17 cellular contexts compared by ENCODE assay signal in genomic region chr16:524274-525011, GRCh38. TPM values are rescaled to one million over a fixed set of nuclear protein-coding genes. Genes with fewer than 3 reads are reported as not detected.
DNase-seq lines count a peak whose midpoint lies in the region; ATAC-seq, FAIRE-seq and TF ChIP-seq lines count a peak whose summit lies in the region.
"Had no signal": no experiment of that assay in that cellular context is flagged by ENCODE, and none has a peak within 500 bp of the region (broad histone marks: within the 10 kb centered on the region; RNA-seq: fewer than 3 reads in every experiment).

No MANE protein-coding gene starts in this region.

- POLR2A ChIA-PET in RWPE1 (lab: Yijun Ruan, JAX; ENCODE audit: low non-redundant PET): no interaction called here
- POLR2A ChIA-PET in H1 (lab: Charles Lee; ENCODE audit: partially characterized antibody): interaction anchor here (0.8 to 1.5 kb wide), 5 partner anchors 9 to 166 kb away, joined by 3 to 6 read pairs (median 4); partner anchors contain the start of genes NME4 and WDR24

- TF ChIP-seq EP300 in H1 (IDR thresholded peaks at IDR 0.05; ENCODE audit: borderline replicate concordance in 1 of 2, low read depth in 2 of 2, low read length in 2 of 2): no peak

- no peak for TF ChIP-seq RAD21 in H1 (IDR thresholded peaks at IDR 0.05 in 1 of 2, conservative IDR thresholded peaks at IDR 0.05 in 1 of 2; ENCODE audit: low read depth in 2 of 2, low read length in 2 of 2)

- no peak overlapping the region for H2AK5ac ChIP-seq in H1 (ENCODE audit: low read depth, low read length)

- H4K91ac ChIP-seq in H1 (replicated peaks; ENCODE audit: insufficient read length, low read length): no peak overlapping the region

- no peak for ATAC-seq in activated naive CD4-positive, alpha-beta T cell treated with anti-CD3 and anti-CD28 coated beads, Interleukin-2, amount 50 U/mL, for 72 hours
- ATAC-seq in GM21737 (IDR thresholded peaks at IDR 0.05; ENCODE audit: unreplicated experiment): no peak
- ATAC-seq: HCT116 had no signal

- no peak for FAIRE-seq in H1 (lab: Jason Lieb, UNC)
- FAIRE-seq: small intestine had no signal

- WGBS in H1 (ENCODE audit: extremely low coverage in 1 of 2, insufficient coverage in 1 of 2, insufficient read length in 1 of 2, insufficient replicate concordance in 2 of 2, low coverage in 1 of 2, low lambda C conversion rate in 2 of 2, missing lambda C conversion rate in 1 of 2), 2 experiments: 94% methylated on average over 21 of the region's 23 CpGs; no CpG with 5 or more reads in 1 of the 2 experiments
- 97% methylated on average over 23 of the region's 23 CpGs for WGBS in smooth muscle cell (ENCODE audit: low lambda C conversion rate)

- H3K27ac ChIP-seq in RWPE1 (peak overlapping the region; percentile 96), H1 (ENCODE audit: low read depth, low read length) (no peak overlapping the region), smooth muscle cell (ENCODE audit: low read depth) (peak overlapping the region; percentile 99)
- H3K27ac ChIP-seq: WERI-Rb-1 had no signal

- no peak overlapping the region for H2BK120ac ChIP-seq in H1 (replicated peaks; ENCODE audit: low read depth, low read length)

- H3K4me2 ChIP-seq in H1 (ENCODE audit: insufficient read depth in 1 of 2, low read depth in 2 of 2, low read length in 2 of 2) (no peak overlapping the region; a peak in 1 of 4 replicates), smooth muscle cell (no peak overlapping the region)

- H3K4me3 ChIP-seq in H1 (ENCODE audit: extremely low read depth in 1 of 4, insufficient read depth in 2 of 4, low read depth in 3 of 4, low read length in 4 of 4): no peak overlapping the region
- H3K4me3 ChIP-seq in smooth muscle cell: no peak overlapping the region

- DNase-seq in activated naive CD4-positive, alpha-beta T cell treated with anti-CD3 and anti-CD28 coated beads, Interleukin-2, amount 50 U/mL, for 72 hours (ENCODE audit: low spot score in 2 of 2): no peak
- DNase-seq in activated naive CD4-positive, alpha-beta T cell (lab: John Stamatoyannopoulos, UW): no peak
- DNase-seq in RWPE1 (ENCODE audit: low spot score) (no peak), H1 (ENCODE audit: low read depth in 1 of 2, low spot score in 2 of 2) (no peak), smooth muscle cell (lab: John Stamatoyannopoulos, UW; ENCODE audit: unreplicated experiment) (no peak), DMS153 treated with DMSO at 0.1 percent for 48 hours (lab: John Stamatoyannopoulos, UW; ENCODE audit: unreplicated experiment) (no peak)
- no peak for DNase-seq in stimulated activated naive CD4-positive, alpha-beta T cell treated with Interleukin-2 at 50 U/mL for 16 hours (lab: John Stamatoyannopoulos, UW)
- DNase-seq: activated T-cell treated with anti-CD3 and anti-CD28 coated beads, Interleukin-2, amount 50 U/mL, for 4 hours; KG1; NCI-H226; occipital lobe; small intestine; WERI-Rb-1 had no signal

- H3K79me2 ChIP-seq in H1 (ENCODE audit: control insufficient read depth in 1 of 2, insufficient read depth in 2 of 2, low read length in 2 of 2) (peaks cover 5 to 21% of the 10 kb centered on the region in 2 experiments; a peak in 3 of 4 replicates), smooth muscle cell (ENCODE audit: low read depth) (peaks cover 18% of the 10 kb centered on the region)

- no peak overlapping the region for H3K18ac ChIP-seq in H1 (ENCODE audit: extremely low read depth, low read length)

- peaks cover 0 to 4% (median 1%) of the 10 kb centered on the region in 4 experiments; a peak in 3 of 8 replicates for H3K36me3 ChIP-seq in H1 (ENCODE audit: control insufficient read depth in 2 of 4, insufficient read depth in 4 of 4, low read length in 3 of 4)
- no peaks in the 10 kb centered on the region for H3K36me3 ChIP-seq in smooth muscle cell (ENCODE audit: low read depth)

- H3K4me1 ChIP-seq in H1 (replicated peaks in 1 of 4; ENCODE audit: control insufficient read depth in 3 of 4, insufficient read depth in 4 of 4, low read length in 3 of 4) (peaks cover 0 to 25% (median 13%) of the 10 kb centered on the region in 4 experiments; a peak in 5 of 7 replicates), smooth muscle cell (ENCODE audit: low read depth) (peaks cover 25% of the 10 kb centered on the region)

- H2BK15ac ChIP-seq in H1 (ENCODE audit: low read length): no peak overlapping the region

- peak overlapping the region; percentile 84 to 100 for H3K27ac Mint-ChIP-seq in activated naive CD4-positive, alpha-beta T cell treated with anti-CD3 and anti-CD28 coated beads, Interleukin-2, amount 50 U/mL, for 72 hours

- H4K8ac ChIP-seq in H1 (ENCODE audit: extremely low read depth, insufficient read depth, low read length): no peak overlapping the region

- H3K23ac ChIP-seq in H1 (ENCODE audit: insufficient read length): no peak overlapping the region

- peaks cover 7% of the 10 kb centered on the region; the same call in 1 of the 2 replicates for H3K23me2 ChIP-seq in H1 (ENCODE audit: low read depth, low read length)

- H2AFZ ChIP-seq in H1 (ENCODE audit: low read length) (no peak overlapping the region), smooth muscle cell (ENCODE audit: low read depth) (no peak overlapping the region)

- H2BK5ac ChIP-seq in H1 (ENCODE audit: low read depth, low read length): no peak overlapping the region

- CTCF ChIA-PET in RWPE1 (lab: Yijun Ruan, JAX): interaction anchor here (0.5 to 0.6 kb wide), 2 partner anchors 7 to 10 kb away, joined by 3 read pairs; no protein-coding TSS in a partner anchor
- CTCF ChIA-PET in H1 (lab: Charles Lee; ENCODE audit: partially characterized antibody): interaction anchor here (0.6 to 1.5 kb wide), 6 partner anchors 15 to 133 kb away, joined by 3 to 4 read pairs (median 3); no protein-coding TSS in a partner anchor

- H4K20me1 ChIP-seq in H1 (replicated peaks in 1 of 2; ENCODE audit: control insufficient read depth in 1 of 2, insufficient read depth in 2 of 2, low read length in 2 of 2): peaks cover 10 to 23% of the 10 kb centered on the region in 2 experiments
- H4K20me1 ChIP-seq in smooth muscle cell (ENCODE audit: low read depth): peaks cover 40% of the 10 kb centered on the region

- no peak; a peak in 1 of 3 replicates for TF ChIP-seq POLR2A in H1 (IDR thresholded peaks at IDR 0.05; ENCODE audit: control extremely low read depth in 1 of 2, low read depth in 2 of 2, low read length in 2 of 2)

- H3K56ac ChIP-seq in H1 (replicated peaks; ENCODE audit: insufficient read length, low read depth, low read length): no peak overlapping the region

- H2BK12ac ChIP-seq in H1 (ENCODE audit: low read depth, low read length): no peak overlapping the region

- H3K9me3 ChIP-seq in H1 (ENCODE audit: insufficient read depth in 2 of 2, low read depth in 1 of 2, low read length in 1 of 2) (no peaks in the 10 kb centered on the region), smooth muscle cell (replicated peaks; ENCODE audit: low read depth) (no peaks in the 10 kb centered on the region)

- H3K9ac ChIP-seq in H1 (replicated peaks in 1 of 4; ENCODE audit: extremely low read depth in 1 of 4, low read depth in 3 of 4, low read length in 3 of 4) (no peak overlapping the region), smooth muscle cell (ENCODE audit: low read depth) (no peak overlapping the region)

- no peaks in the 10 kb centered on the region for H3K9me3 Mint-ChIP-seq in activated naive CD4-positive, alpha-beta T cell treated with anti-CD3 and anti-CD28 coated beads, Interleukin-2, amount 50 U/mL, for 72 hours
- H3K9me3 Mint-ChIP-seq: activated T-cell treated with anti-CD3 and anti-CD28 coated beads, Interleukin-2, amount 50 U/mL, for 4 hours had no signal

- H3F3A ChIP-seq in smooth muscle cell (ENCODE audit: low read depth): peaks cover 3% of the 10 kb centered on the region

- no peaks in the 10 kb centered on the region for H3K27me3 ChIP-seq in H1 (replicated peaks in 1 of 4; ENCODE audit: control insufficient read depth in 3 of 4, extremely low read depth in 1 of 4, insufficient read depth in 3 of 4, low read length in 3 of 4)
- H3K27me3 ChIP-seq in smooth muscle cell (ENCODE audit: low read depth): no peaks in the 10 kb centered on the region

- peaks cover 4 to 12% of the 10 kb centered on the region in 2 donors for H3K36me3 Mint-ChIP-seq in activated naive CD4-positive, alpha-beta T cell treated with anti-CD3 and anti-CD28 coated beads, Interleukin-2, amount 50 U/mL, for 72 hours

- no peak overlapping the region for H3K4ac ChIP-seq in H1 (replicated peaks; ENCODE audit: insufficient read length, low read depth, low read length)

- H3K79me1 ChIP-seq in H1 (ENCODE audit: low read depth, low read length): peaks cover 3% of the 10 kb centered on the region; the same call in 1 of the 2 replicates

- no peak overlapping the region for H4K5ac ChIP-seq in H1 (ENCODE audit: insufficient read length, low read depth, low read length)

- no peak overlapping the region for H2BK20ac ChIP-seq in H1 (ENCODE audit: low read length)

- no peak overlapping the region for H3K14ac ChIP-seq in H1 (ENCODE audit: insufficient read length)

- TF ChIP-seq CTCF in RWPE1 (conservative IDR thresholded peaks at IDR 0.05; ENCODE audit: low read depth) (no peak), H1 (IDR thresholded peaks at IDR 0.05; ENCODE audit: control extremely low read depth in 1 of 3, insufficient read depth in 1 of 3, low read depth in 1 of 3, low read length in 3 of 3) (no peak), smooth muscle cell (IDR thresholded peaks at IDR 0.05; ENCODE audit: borderline replicate concordance, insufficient read depth, poor library complexity, severe bottlenecking) (no peak)

RNA-seq across cellular contexts. Expression of gene CAPN15, which starts 3.1 kb away (rescaled TPM):
- 10 to 100 TPM; 55.5 to 76.5 TPM for total RNA-seq in activated naive CD4-positive, alpha-beta T cell treated with anti-CD3 and anti-CD28 coated beads, Interleukin-2, amount 50 U/mL, for 72 hours
- 74.6 and 76.9 TPM in 2 replicates for total RNA-seq in H1 (2021; fragmentation: NEBNext Ultra II Directional; extraction: Animal tissue kit (Norgen Biotek cat#: 25700))
- polyA plus RNA-seq in H1 (2011; rRNA removed) (38.9 and 68.4 TPM in 2 replicates), smooth muscle cell (18.7 and 23.6 TPM in 2 replicates)
- 40.1 TPM for polyA plus RNA-seq in H1 (2011; cell fraction: cytosol; rRNA removed)
- polyA plus RNA-seq in H1 (2011; cell fraction: nucleus; rRNA removed): 97.9 TPM
- polyA plus RNA-seq in H1 (2012, experiment 1 of 2): 28.0 to 47.8 TPM (median 43.1 TPM) in 4 replicates
- 29.7 TPM for polyA plus RNA-seq in H1 (2012, experiment 2 of 2)
- 37.4 TPM for polyA plus RNA-seq in H1 (2013, experiment 1 of 2)
- 36.4 TPM for polyA plus RNA-seq in H1 (2013, experiment 2 of 2)
- polyA minus RNA-seq in H1 (2011; rRNA and poly(A)+ RNA removed): 13.1 and 15.2 TPM in 2 replicates
- polyA minus RNA-seq in H1 (2011; cell fraction: cytosol; rRNA and poly(A)+ RNA removed): 74.6 TPM
- polyA minus RNA-seq in H1 (2011; cell fraction: nucleus; rRNA and poly(A)+ RNA removed): 33.7 TPM
- 8.6 and 14.7 TPM in 2 replicates for total RNA-seq in smooth muscle cell

RNA-seq across cellular contexts. Expression of gene PRR35, which starts 35.8 kb away (rescaled TPM):
- total RNA-seq in activated naive CD4-positive, alpha-beta T cell treated with anti-CD3 and anti-CD28 coated beads, Interleukin-2, amount 50 U/mL, for 72 hours: not detected
- total RNA-seq in H1 (2021; fragmentation: NEBNext Ultra II Directional; extraction: Animal tissue kit (Norgen Biotek cat#: 25700)): 0.50 and 0.61 TPM in 2 replicates
- polyA plus RNA-seq in H1 (2011; rRNA removed) (0.38 and 0.52 TPM in 2 replicates), smooth muscle cell (not detected in 2 replicates)
- 0.44 TPM for polyA plus RNA-seq in H1 (2011; cell fraction: cytosol; rRNA removed)
- polyA plus RNA-seq in H1 (2011; cell fraction: nucleus; rRNA removed): 1.3 TPM
- 0.21 to 0.55 TPM (median 0.41 TPM) in 4 replicates for polyA plus RNA-seq in H1 (2012, experiment 1 of 2)
- 0.25 TPM for polyA plus RNA-seq in H1 (2012, experiment 2 of 2)
- 0.45 TPM for polyA plus RNA-seq in H1 (2013, experiment 1 of 2)
- polyA plus RNA-seq in H1 (2013, experiment 2 of 2): 0.53 TPM
- polyA minus RNA-seq in H1 (2011; rRNA and poly(A)+ RNA removed): 0.10 TPM in 1 of 2 replicates, not detected in the other
- 0.51 TPM for polyA minus RNA-seq in H1 (2011; cell fraction: cytosol; rRNA and poly(A)+ RNA removed)
- 0.30 TPM for polyA minus RNA-seq in H1 (2011; cell fraction: nucleus; rRNA and poly(A)+ RNA removed)
- not detected in 2 replicates for total RNA-seq in smooth muscle cell
- total RNA-seq: lower leg skin, occipital lobe, subcutaneous adipose tissue had no signal
- polyA plus RNA-seq: small intestine had no signal

RNA-seq across cellular contexts. Expression of gene NHLRC4, which starts 42.4 kb away (rescaled TPM):
- 1 to 10 TPM in 1 of 2 donors, under 1 TPM in 1; 0.59 to 1.8 TPM for total RNA-seq in activated naive CD4-positive, alpha-beta T cell treated with anti-CD3 and anti-CD28 coated beads, Interleukin-2, amount 50 U/mL, for 72 hours
- total RNA-seq in H1 (2021; fragmentation: NEBNext Ultra II Directional; extraction: Animal tissue kit (Norgen Biotek cat#: 25700)): 0.75 and 0.76 TPM in 2 replicates
- 0.60 and 0.72 TPM in 2 replicates for polyA plus RNA-seq in H1 (2011; rRNA removed)
- 0.78 TPM for polyA plus RNA-seq in H1 (2011; cell fraction: cytosol; rRNA removed)
- 1.7 TPM for polyA plus RNA-seq in H1 (2011; cell fraction: nucleus; rRNA removed)
- 0.56 to 0.72 TPM (median 0.63 TPM) in 4 replicates for polyA plus RNA-seq in H1 (2012, experiment 1 of 2)
- polyA plus RNA-seq in H1 (2012, experiment 2 of 2): 0.76 TPM
- 0.26 TPM for polyA plus RNA-seq in H1 (2013, experiment 1 of 2)
- polyA plus RNA-seq in H1 (2013, experiment 2 of 2): 0.33 TPM
- 0.09 and 0.20 TPM in 2 replicates for polyA minus RNA-seq in H1 (2011; rRNA and poly(A)+ RNA removed)
- polyA minus RNA-seq in H1 (2011; cell fraction: cytosol; rRNA and poly(A)+ RNA removed): not detected
- 1.5 TPM for polyA minus RNA-seq in H1 (2011; cell fraction: nucleus; rRNA and poly(A)+ RNA removed)
- 0.18 and 0.63 TPM in 2 replicates for total RNA-seq in smooth muscle cell
- 0.85 and 2.6 TPM in 2 replicates for polyA plus RNA-seq in smooth muscle cell

RNA-seq across cellular contexts. Expression of gene PIGQ, which starts 45.3 kb away (rescaled TPM):
- total RNA-seq in activated naive CD4-positive, alpha-beta T cell treated with anti-CD3 and anti-CD28 coated beads, Interleukin-2, amount 50 U/mL, for 72 hours: 10 to 100 TPM; 21.9 to 24.2 TPM
- 34.2 and 36.0 TPM in 2 replicates for total RNA-seq in H1 (2021; fragmentation: NEBNext Ultra II Directional; extraction: Animal tissue kit (Norgen Biotek cat#: 25700))
- 49.2 and 80.4 TPM in 2 replicates for polyA plus RNA-seq in H1 (2011; rRNA removed)
- 56.8 TPM for polyA plus RNA-seq in H1 (2011; cell fraction: cytosol; rRNA removed)
- 283 TPM for polyA plus RNA-seq in H1 (2011; cell fraction: nucleus; rRNA removed)
- 20.8 to 38.5 TPM (median 33.9 TPM) in 4 replicates for polyA plus RNA-seq in H1 (2012, experiment 1 of 2)
- polyA plus RNA-seq in H1 (2012, experiment 2 of 2): 26.0 TPM
- 24.1 TPM for polyA plus RNA-seq in H1 (2013, experiment 1 of 2)
- 22.7 TPM for polyA plus RNA-seq in H1 (2013, experiment 2 of 2)
- 30.5 and 36.4 TPM in 2 replicates for polyA minus RNA-seq in H1 (2011; rRNA and poly(A)+ RNA removed)
- 24.4 TPM for polyA minus RNA-seq in H1 (2011; cell fraction: cytosol; rRNA and poly(A)+ RNA removed)
- polyA minus RNA-seq in H1 (2011; cell fraction: nucleus; rRNA and poly(A)+ RNA removed): 73.6 TPM
- total RNA-seq in smooth muscle cell: 21.0 and 30.1 TPM in 2 replicates
- 45.7 and 51.0 TPM in 2 replicates for polyA plus RNA-seq in smooth muscle cell
